In genomic region chr2:114543106-114543806, GRCh38 we compare ENCODE assay signal across 10 cellular contexts.
A peak's percentile ranks its signal among the peaks of the same experiment; 100 is the strongest.
DNase-seq lines count a peak whose midpoint lies in the region; ATAC-seq and TF ChIP-seq lines count a peak whose summit lies in the region.
"Had no signal": no experiment of that assay in that cellular context is flagged by ENCODE, and none has a peak within 500 bp of the region (broad histone marks: within the 10 kb centered on the region; RNA-seq: fewer than 3 reads in every experiment).

No MANE protein-coding gene starts in this region.

- DNase-seq in NCI-H748 (lab: John Stamatoyannopoulos, UW; ENCODE audit: unreplicated experiment) (peak; percentile 2), NCI-H748 treated with DMSO at 0.1 percent for 48 hours (lab: John Stamatoyannopoulos, UW) (no peak), choroid plexus epithelial cell (ENCODE audit: low read depth) (peak; percentile 1), lower lobe of right lung (no peak), upper lobe of right lung (no peak), sigmoid colon (no peak), gastrocnemius medialis (no peak)
- DNase-seq: hippocampal formation, spleen had no signal

- intact Hi-C loops in lower lobe of right lung (cut with DNase I) (no loop called here), upper lobe of right lung (cut with DNase I) (no loop called here), sigmoid colon (cut with DNase I) (no loop called here), gastrocnemius medialis (cut with DNase I; ENCODE audit: low total_unique reads) (no loop called here)

- H3K9me3 ChIP-seq in lower lobe of right lung (no peaks in the 10 kb centered on the region), upper lobe of right lung (no peaks in the 10 kb centered on the region), sigmoid colon (no peaks in the 10 kb centered on the region), gastrocnemius medialis (no peaks in the 10 kb centered on the region)
- H3K9me3 ChIP-seq: spleen had no signal

- WGBS in sigmoid colon, 2 donors: 2 to 11% methylated on average over 8 of the region's 8 CpGs

- H3K4me3 ChIP-seq in choroid plexus epithelial cell (ENCODE audit: low read depth, low read length) (no peak overlapping the region), lower lobe of right lung (no peak overlapping the region), upper lobe of right lung (no peak overlapping the region), sigmoid colon (no peak overlapping the region), gastrocnemius medialis (no peak overlapping the region)
- H3K4me3 ChIP-seq: spleen had no signal

- TF ChIP-seq CTCF in choroid plexus epithelial cell (conservative IDR thresholded peaks at IDR 0.05; ENCODE audit: low read depth, low read length) (no peak), lower lobe of right lung (IDR thresholded peaks at IDR 0.05) (peak; percentile 37), upper lobe of right lung (IDR thresholded peaks at IDR 0.05) (peak; percentile 46), sigmoid colon (IDR thresholded peaks at IDR 0.05) (no peak), gastrocnemius medialis (IDR thresholded peaks at IDR 0.05 in 4 of 5, conservative IDR thresholded peaks at IDR 0.05 in 1 of 5) (no peak)

- no peaks in the 10 kb centered on the region for H3K36me3 ChIP-seq in lower lobe of right lung
- H3K36me3 ChIP-seq in upper lobe of right lung: no peaks in the 10 kb centered on the region
- no peaks in the 10 kb centered on the region for H3K36me3 ChIP-seq in sigmoid colon
- H3K36me3 ChIP-seq in gastrocnemius medialis: no peaks in the 10 kb centered on the region
- H3K36me3 ChIP-seq: spleen had no signal

- in situ Hi-C loops in gastrocnemius medialis (cut with MboI; ENCODE audit: low sequenced_read_pairs in 4 of 4): no loop called here

- no peak for TF ChIP-seq EP300 in sigmoid colon (IDR thresholded peaks at IDR 0.05)

- H3K27me3 ChIP-seq in lower lobe of right lung (ENCODE audit: low read depth) (no peaks in the 10 kb centered on the region), upper lobe of right lung (no peaks in the 10 kb centered on the region), sigmoid colon (no peaks in the 10 kb centered on the region), gastrocnemius medialis (no peaks in the 10 kb centered on the region)

- TF ChIP-seq POLR2A in sigmoid colon (IDR thresholded peaks at IDR 0.05) (no peak), gastrocnemius medialis (IDR thresholded peaks at IDR 0.05) (no peak)

- ATAC-seq in lower lobe of right lung (peak; percentile 62 to 67), upper lobe of right lung (peak; percentile 74), gastrocnemius medialis (no peak), GM21515 (IDR thresholded peaks at IDR 0.05; ENCODE audit: unreplicated experiment) (no peak)

- peaks cover 9% of the 10 kb centered on the region for H3K4me1 ChIP-seq in lower lobe of right lung
- peaks cover 8% of the 10 kb centered on the region for H3K4me1 ChIP-seq in upper lobe of right lung
- H3K4me1 ChIP-seq in sigmoid colon: no peaks in the 10 kb centered on the region
- no peaks in the 10 kb centered on the region for H3K4me1 ChIP-seq in gastrocnemius medialis
- H3K4me1 ChIP-seq: spleen had no signal

- H3K27ac ChIP-seq in lower lobe of right lung (no peak overlapping the region), upper lobe of right lung (no peak overlapping the region), sigmoid colon (peak overlapping the region in 1 of 4 donors; percentile 38), gastrocnemius medialis (peak overlapping the region in 1 of 4 donors; percentile 36)
- H3K27ac ChIP-seq: spleen had no signal

Comparison
In these comparisons a context has a peak if more than half of its experiments do, and no peak if none do; other contexts are left out.
1. DNase-seq: peak in NCI-H748 (single experiment) and choroid plexus epithelial cell (single experiment); none in NCI-H748 treated with DMSO at 0.1 percent for 48 hours (single experiment), lower lobe of right lung (single experiment), upper lobe of right lung (single experiment), sigmoid colon (single experiment) and gastrocnemius medialis (0 of 2).
2. CTCF ChIP-seq: peak in lower lobe of right lung (single experiment) and upper lobe of right lung (single experiment); none in choroid plexus epithelial cell (single experiment), sigmoid colon (0 of 4) and gastrocnemius medialis (0 of 5).
3. ATAC-seq: peak in lower lobe of right lung (2 of 2) and upper lobe of right lung (single experiment); none in gastrocnemius medialis (0 of 2) and GM21515 (single experiment).